ENCODE assay signal across 23 cellular contexts in the genomic region with DNA sequence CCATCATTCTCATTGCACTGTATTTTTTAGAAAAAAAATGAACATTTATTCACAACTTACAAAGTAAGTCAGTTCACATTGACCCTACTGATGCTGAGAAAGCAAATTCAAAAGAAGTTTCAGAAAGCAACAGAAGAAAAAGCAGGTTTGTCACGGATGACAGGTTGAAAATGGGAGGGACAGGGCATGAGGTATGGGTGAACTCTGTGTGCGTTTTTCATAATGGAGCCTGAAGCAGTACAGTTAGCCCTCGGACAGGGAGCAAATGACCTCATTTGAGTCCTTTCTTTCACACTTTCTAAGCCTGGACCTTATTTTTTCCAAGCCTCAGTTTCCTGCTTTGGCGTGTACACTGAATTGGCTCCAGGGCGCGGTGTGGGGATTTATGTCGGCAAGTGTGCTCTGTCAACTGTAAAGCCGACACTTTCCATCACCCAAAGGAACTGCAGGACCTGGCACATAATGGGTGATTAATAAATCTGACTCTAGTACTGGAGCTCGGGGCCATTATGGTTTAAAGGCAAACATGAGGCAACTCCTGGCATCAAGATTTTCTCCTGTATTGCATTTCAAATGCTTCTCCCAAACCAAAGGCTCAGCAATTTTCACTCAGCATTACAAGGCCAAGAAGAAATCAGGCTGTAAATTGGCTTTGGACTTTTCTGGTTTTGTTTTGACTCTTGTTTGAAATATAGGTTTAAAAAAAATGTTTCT.
DNase-seq lines count a peak whose midpoint lies in the region; ATAC-seq, FAIRE-seq and TF ChIP-seq lines count a peak whose summit lies in the region.
"Had no signal": no experiment of that assay in that cellular context is flagged by ENCODE, and none has a peak within 500 bp of the region (broad histone marks: within the 10 kb centered on the region; RNA-seq: fewer than 3 reads in every experiment).

No MANE protein-coding gene starts in this region.

- no peak overlapping the region for H3K27ac Mint-ChIP-seq in neural progenitor cell
- H3K27ac Mint-ChIP-seq: HFFc6 had no signal

- H3F3A ChIP-seq in neural progenitor cell (ENCODE audit: low read depth) (no peaks in the 10 kb centered on the region), PC-3 (ENCODE audit: low read length, unreplicated experiment) (no peaks in the 10 kb centered on the region)

- H3K36me3 ChIP-seq in skeletal muscle tissue (ENCODE audit: control insufficient read depth in 3 of 3, insufficient read depth in 3 of 3, low read length in 3 of 3) (no peaks in the 10 kb centered on the region), neural progenitor cell (no peaks in the 10 kb centered on the region), left lung (no peaks in the 10 kb centered on the region), PC-3 (ENCODE audit: low read depth, low read length) (no peaks in the 10 kb centered on the region)
- H3K36me3 ChIP-seq: BLaER1 treated with 17β-estradiol and CSF1 and Interleukin-3, amounts not matched to agents 10 nM and 100 nM; SJCRH30 had no signal

- H3K4me1 ChIP-seq in skeletal muscle tissue (ENCODE audit: control insufficient read depth in 3 of 3, insufficient read depth in 3 of 3, low read length in 3 of 3), result peaks cover 0 to 9% (median 0%) of the 10 kb centered on the region in 3 donors
- no peaks in the 10 kb centered on the region for H3K4me1 ChIP-seq in neural progenitor cell
- H3K4me1 ChIP-seq in left lung, result no peaks in the 10 kb centered on the region
- H3K4me1 ChIP-seq in PC-3 (ENCODE audit: insufficient read depth, low read length), result no peaks in the 10 kb centered on the region
- H3K4me1 ChIP-seq: BLaER1 treated with 17β-estradiol and CSF1 and Interleukin-3, amounts not matched to agents 10 nM and 100 nM; SJCRH30 had no signal

- no peaks in the 10 kb centered on the region for H3K9me2 ChIP-seq in PC-3 (replicated peaks; ENCODE audit: low read length)

- H2AFZ ChIP-seq in neural progenitor cell (replicated peaks), result no peak overlapping the region
- H2AFZ ChIP-seq in PC-3 (ENCODE audit: low read length), result no peak overlapping the region

- no peak for TF ChIP-seq CTCF in neural progenitor cell (IDR thresholded peaks at IDR 0.05)
- TF ChIP-seq CTCF in left lung (IDR thresholded peaks at IDR 0.05), result no peak
- no peak for TF ChIP-seq CTCF in PC-3 (conservative IDR thresholded peaks at IDR 0.05; ENCODE audit: low read depth, low read length)

- H3K79me2 ChIP-seq in neural progenitor cell (ENCODE audit: low read depth), result no peaks in the 10 kb centered on the region
- no peaks in the 10 kb centered on the region for H3K79me2 ChIP-seq in PC-3 (ENCODE audit: low read length)

- no peaks in the 10 kb centered on the region for H3K27me3 ChIP-seq in skeletal muscle tissue (ENCODE audit: control insufficient read depth in 3 of 3, insufficient read depth in 3 of 3, low read length in 3 of 3)
- no peaks in the 10 kb centered on the region for H3K27me3 ChIP-seq in neural progenitor cell
- H3K27me3 ChIP-seq in left lung, result no peaks in the 10 kb centered on the region
- H3K27me3 ChIP-seq in PC-3 (ENCODE audit: low read length), result 0 out of 2 replicates have a peak, but pooled peaks cover 3% of the 10 kb centered on the region
- H3K27me3 ChIP-seq: BLaER1 treated with 17β-estradiol and CSF1 and Interleukin-3, amounts not matched to agents 10 nM and 100 nM; SJCRH30 had no signal

- H3K27ac ChIP-seq in skeletal muscle tissue (ENCODE audit: low read depth, low read length) (peak overlapping the region; percentile 71), neural progenitor cell (no peak overlapping the region), left lung (no peak overlapping the region), PC-3 (ENCODE audit: low read length) (no peak overlapping the region)
- H3K27ac ChIP-seq: BLaER1 treated with 17β-estradiol and CSF1 and Interleukin-3, amounts not matched to agents 10 nM and 100 nM; HL-60; KMS-11; SJCRH30 had no signal

- H3K4me1 Mint-ChIP-seq in neural progenitor cell, result peaks cover 6% of the 10 kb centered on the region
- H3K4me1 Mint-ChIP-seq: CD8-positive, alpha-beta memory T cell had no signal

- POLR2A ChIA-PET in PC-3 (lab: Charles Lee; ENCODE audit: unreplicated experiment), result no interaction called here

- intact Hi-C loops in left lung (cut with DNase I), result no loop called here
- intact Hi-C loops in PC-3 (cut with micrococcal nuclease), result no loop called here

- BruUV-seq in PC-3 (replicated peaks; lab: Mats Ljungman, UMichigan), result no TSS peak

- ATAC-seq in left lung (no peak), PC-3 (no peak)

- CTCF ChIA-PET in PC-3 (lab: Charles Lee), result no interaction called here

- peak; percentile 96 for FAIRE-seq in RCC 7860 (lab: Jason Lieb, UNC)
- FAIRE-seq: H54 had no signal

- H3K9me3 ChIP-seq in skeletal muscle tissue (ENCODE audit: control insufficient read depth in 3 of 3, low read length in 3 of 3) (no peaks in the 10 kb centered on the region), neural progenitor cell (ENCODE audit: low read depth) (no peaks in the 10 kb centered on the region), left lung (peaks cover 0 to 7% of the 10 kb centered on the region in 2 donors), PC-3 (ENCODE audit: low read length) (no peaks in the 10 kb centered on the region)
- H3K9me3 ChIP-seq: SJCRH30 had no signal

- DNase-seq in RCC 7860 (ENCODE audit: low spot score) (peak; percentile 80), fibroblast of gingiva (ENCODE audit: low read depth) (peak; percentile 56), left kidney (ENCODE audit: low read depth, low spot score) (peak; percentile 58), neural progenitor cell (ENCODE audit: low spot score) (no peak), left lung (no peak), CD1c-positive myeloid dendritic cell (ENCODE audit: extremely low spot score) (no peak), PC-3 (no peak)
- DNase-seq: CD8-positive, alpha-beta memory T cell; DMS53; EL; HFFc6; MV-4-11; NCI-H1417; NCI-H187; NCI-H2107; NCI-H510A; NCI-H774; SJCRH30 had no signal

- no peak overlapping the region for H3K4me3 Mint-ChIP-seq in neural progenitor cell
- H3K4me3 Mint-ChIP-seq: CD8-positive, alpha-beta memory T cell; HFFc6 had no signal

- H4K20me1 ChIP-seq in neural progenitor cell (ENCODE audit: low read depth), result no peaks in the 10 kb centered on the region
- H4K20me1 ChIP-seq in PC-3 (ENCODE audit: low read length), result no peaks in the 10 kb centered on the region
- H4K20me1 ChIP-seq: BLaER1 treated with 17β-estradiol and CSF1 and Interleukin-3, amounts not matched to agents 10 nM and 100 nM had no signal

- H3K4me3 ChIP-seq in skeletal muscle tissue (ENCODE audit: low read length in 3 of 3) (peak overlapping the region in 2 of 3 donors; percentile 48 to 55), neural progenitor cell (no peak overlapping the region), left lung (no peak overlapping the region), PC-3 (ENCODE audit: low read length) (no peak overlapping the region)
- H3K4me3 ChIP-seq: BLaER1 treated with 17β-estradiol and CSF1 and Interleukin-3, amounts not matched to agents 10 nM and 100 nM; SJCRH30 had no signal

- H3K4me2 ChIP-seq in neural progenitor cell (no peak overlapping the region), PC-3 (ENCODE audit: low read length) (no peak overlapping the region)
- H3K4me2 ChIP-seq: BLaER1 treated with 17β-estradiol and CSF1 and Interleukin-3, amounts not matched to agents 10 nM and 100 nM; KMS-11 had no signal

- no peaks in the 10 kb centered on the region for H3K36me3 Mint-ChIP-seq in neural progenitor cell

- H3K9me3 Mint-ChIP-seq in neural progenitor cell, result peaks cover 12% of the 10 kb centered on the region

- H3K9ac ChIP-seq in skeletal muscle tissue (ENCODE audit: low read depth in 1 of 3, low read length in 3 of 3) (peak overlapping the region in 2 of 3 donors; percentile 48 to 50), neural progenitor cell (no peak overlapping the region), PC-3 (ENCODE audit: low read length) (no peak overlapping the region)
- H3K9ac ChIP-seq: BLaER1 treated with 17β-estradiol and CSF1 and Interleukin-3, amounts not matched to agents 10 nM and 100 nM; KMS-11 had no signal

- peaks cover 3% of the 10 kb centered on the region for H3K27me3 Mint-ChIP-seq in neural progenitor cell (ENCODE audit: insufficient read depth, low read depth)

Comparison
In these comparisons a context has a peak if more than half of its experiments do, and no peak if none do; other contexts are left out.
1. DNase-seq: peak in RCC 7860 (single experiment), fibroblast of gingiva (single experiment) and left kidney (single experiment); none in neural progenitor cell (single experiment), left lung (0 of 2), CD1c-positive myeloid dendritic cell (single experiment) and PC-3 (single experiment).
2. H3K4me3 ChIP-seq: peak in skeletal muscle tissue (2 of 3); none in neural progenitor cell (single experiment), left lung (0 of 2) and PC-3 (single experiment).
3. H3K9ac ChIP-seq: peak in skeletal muscle tissue (2 of 3); none in neural progenitor cell (single experiment) and PC-3 (single experiment).